In genomic region chr9:130090915-130091314, GRCh38 we compare ENCODE assay signal across 17 cellular contexts.
"Had no signal": no experiment of that assay in that cellular context is flagged by ENCODE, and none has a peak within 500 bp of the region (broad histone marks: within the 10 kb centered on the region; RNA-seq: fewer than 3 reads in every experiment).

No MANE protein-coding gene starts in this region.

- H3K36me3 ChIP-seq: uterus had no signal

- H3K9me3 ChIP-seq: ascending aorta, left ventricle myocardium inferior, stomach, thoracic aorta, uterus had no signal

- H3K4me1 Mint-ChIP-seq: memory B cell had no signal

- H3K27me3 Mint-ChIP-seq: activated naive CD8-positive, alpha-beta T cell treated with anti-CD3 and anti-CD28 coated beads, Interleukin-2, amount 10 ng/mL, durations not matched to agents 7 days and 5 days; memory B cell; natural killer cell treated with Interleukin-12 subunit alpha and Interleukin-12 subunit beta and Interleukin-15 and Interleukin-18, amount 100 ng/mL, for 72 hours had no signal

- H3K9me3 Mint-ChIP-seq: activated naive CD8-positive, alpha-beta T cell treated with anti-CD3 and anti-CD28 coated beads, Interleukin-2, amount 10 ng/mL, durations not matched to agents 7 days and 5 days; activated T-cell treated with anti-CD3 and anti-CD28 coated beads, Interleukin-2, amount 50 U/mL, for 4 hours; memory B cell; natural killer cell treated with Interleukin-12 subunit alpha and Interleukin-12 subunit beta and Interleukin-15 and Interleukin-18, amount 100 ng/mL, for 72 hours; T-helper 1 cell treated with Interleukin-12 subunit alpha and Interleukin-12 subunit beta and Interleukin-4 antibody, amounts not matched to agents 30 μg/mL and 1 μg/mL, for 36 hours had no signal

- H3K27me3 ChIP-seq: ascending aorta, foreskin keratinocyte, stomach, uterus had no signal

- DNase-seq: activated CD4-positive, alpha-beta T cell treated with anti-CD3 and anti-CD28 coated beads, Interleukin-2, amount 50 U/mL, for 4 hours; activated gamma-delta T cell treated with Interleukin-2 at 50 U/mL for 16 hours; activated naive CD8-positive, alpha-beta T cell treated with anti-CD3 and anti-CD28 coated beads, Interleukin-2, amount 10 ng/mL, durations not matched to agents 7 days and 5 days; activated T-cell treated with anti-CD3 and anti-CD28 coated beads, Interleukin-2, amount 50 U/mL, for 4 hours; foreskin keratinocyte; head of caudate nucleus; left ventricle myocardium inferior; stimulated activated CD4-positive, alpha-beta T cell treated with anti-CD3 and anti-CD28 coated beads, Interleukin-2, amount 100 ng/mL, for 48 hours; stimulated activated CD8-positive, alpha-beta memory T cell treated with anti-CD3 and anti-CD28 coated beads, Interleukin-4, amount 100 ng/mL, for 48 hours; stomach; uterus had no signal

- H3K4me1 ChIP-seq: ascending aorta, foreskin keratinocyte, left ventricle myocardium inferior, stomach, uterus had no signal

- H3K4me3 Mint-ChIP-seq: activated naive CD8-positive, alpha-beta T cell treated with anti-CD3 and anti-CD28 coated beads, Interleukin-2, amount 10 ng/mL, durations not matched to agents 7 days and 5 days; activated T-cell treated with anti-CD3 and anti-CD28 coated beads, Interleukin-2, amount 50 U/mL, for 4 hours; memory B cell; natural killer cell treated with Interleukin-12 subunit alpha and Interleukin-12 subunit beta and Interleukin-15 and Interleukin-18, amount 100 ng/mL, for 72 hours; T-helper 1 cell treated with Interleukin-12 subunit alpha and Interleukin-12 subunit beta and Interleukin-4 antibody, amounts not matched to agents 30 μg/mL and 1 μg/mL, for 36 hours had no signal

- H3K27ac Mint-ChIP-seq: activated naive CD8-positive, alpha-beta T cell treated with anti-CD3 and anti-CD28 coated beads, Interleukin-2, amount 10 ng/mL, durations not matched to agents 7 days and 5 days; T-helper 1 cell treated with Interleukin-12 subunit alpha and Interleukin-12 subunit beta and Interleukin-4 antibody, amounts not matched to agents 30 μg/mL and 1 μg/mL, for 36 hours had no signal

- H3K27ac ChIP-seq: ascending aorta, foreskin keratinocyte, left ventricle myocardium inferior, stomach, thoracic aorta, uterus had no signal

- H3K4me3 ChIP-seq: ascending aorta, left ventricle myocardium inferior, stomach, thoracic aorta, uterus had no signal

- ATAC-seq: activated T-cell treated with anti-CD3 and anti-CD28 coated beads, Interleukin-2, amount 50 U/mL, for 4 hours; esophagus mucosa; foreskin keratinocyte; natural killer cell treated with Interleukin-12 subunit alpha and Interleukin-12 subunit beta and Interleukin-15 and Interleukin-18, amount 100 ng/mL, for 72 hours had no signal
